Comparison of ENCODE assay signal across 36 cellular contexts in genomic region chr6:103047567-103047966, GRCh38.
"Had no signal": no experiment of that assay in that cellular context is flagged by ENCODE, and none has a peak within 500 bp of the region (broad histone marks: within the 10 kb centered on the region; RNA-seq: fewer than 3 reads in every experiment).

No MANE protein-coding gene starts in this region.

- H3K27me3 Mint-ChIP-seq: activated CD4-positive, alpha-beta memory T cell treated with anti-CD3 and anti-CD28 coated beads for 36 hours; activated CD4-positive, alpha-beta T cell treated with anti-CD3 and anti-CD28 coated beads for 36 hours; activated CD4-positive, alpha-beta T cell treated with anti-CD3 and anti-CD28 coated beads, Interleukin-2, amount 10 ng/mL, durations not matched to agents 24 days and 14 days; activated CD8-positive, alpha-beta memory T cell treated with anti-CD3 and anti-CD28 coated beads, Interleukin-2, amount 10 ng/mL, durations not matched to agents 7 days and 5 days; activated naive CD4-positive, alpha-beta T cell treated with anti-CD3 and anti-CD28 coated beads, Interleukin-2, amount 50 U/mL, for 24 hours; activated naive CD8-positive, alpha-beta T cell treated with anti-CD3 and anti-CD28 coated beads for 36 hours; activated naive CD8-positive, alpha-beta T cell treated with anti-CD3 and anti-CD28 coated beads, Interleukin-2, amount 50 U/mL, for 24 hours; effector memory CD8-positive, alpha-beta T cell; T-helper 17 cell had no signal

- H3K4me1 ChIP-seq: adrenal gland, esophagus muscularis mucosa, foreskin keratinocyte, gastrocnemius medialis, heart left ventricle had no signal

- H3K27ac Mint-ChIP-seq: activated CD4-positive, alpha-beta memory T cell treated with anti-CD3 and anti-CD28 coated beads for 36 hours; activated CD4-positive, alpha-beta T cell treated with anti-CD3 and anti-CD28 coated beads for 36 hours; activated CD4-positive, alpha-beta T cell treated with anti-CD3 and anti-CD28 coated beads, Interleukin-2, amount 10 ng/mL, durations not matched to agents 24 days and 14 days; activated CD8-positive, alpha-beta memory T cell treated with anti-CD3 and anti-CD28 coated beads, Interleukin-2, amount 10 ng/mL, durations not matched to agents 7 days and 5 days; activated CD8-positive, alpha-beta T cell treated with anti-CD3 and anti-CD28 coated beads, Interleukin-2, amount 10 ng/mL, durations not matched to agents 7 days and 5 days; activated naive CD4-positive, alpha-beta T cell treated with anti-CD3 and anti-CD28 coated beads for 36 hours; activated naive CD4-positive, alpha-beta T cell treated with anti-CD3 and anti-CD28 coated beads, Interleukin-2, amount 50 U/mL, for 24 hours; activated naive CD8-positive, alpha-beta T cell treated with anti-CD3 and anti-CD28 coated beads for 36 hours; activated naive CD8-positive, alpha-beta T cell treated with anti-CD3 and anti-CD28 coated beads, Interleukin-2, amount 50 U/mL, for 24 hours; activated T-helper 1 cell treated with anti-CD3 and anti-CD28 coated beads, Interleukin-12 subunit alpha, Interleukin-12 subunit beta, Interleukin-2, Interleukin-4 antibody, amounts not matched to agents 30 ng/mL and 10 ng/mL and 1 ng/mL, durations not matched to agents 14 hours and 24 hours and 36 hours; activated T-helper 2 cell treated with anti-CD3 and anti-CD28 coated beads, Interferon-gamma antibody, Interleukin-2, Interleukin-4, amounts not matched to agents 10 μg/mL and 5 μg/mL and 100 μg/mL, durations not matched to agents 14 hours and 24 hours and 36 hours; effector memory CD8-positive, alpha-beta T cell; T-helper 17 cell; T-helper 2 cell treated with Interferon-gamma antibody and Interleukin-4, amounts not matched to agents 5 μg/mL and 100 μg/mL, for 36 hours had no signal

- H3K27ac ChIP-seq: adrenal gland, brain microvascular endothelial cell, esophagus muscularis mucosa, foreskin keratinocyte, gastrocnemius medialis, heart left ventricle, WERI-Rb-1 had no signal

- H3K4me1 Mint-ChIP-seq: activated CD4-positive, alpha-beta T cell treated with anti-CD3 and anti-CD28 coated beads for 36 hours; activated CD4-positive, alpha-beta T cell treated with anti-CD3 and anti-CD28 coated beads, Interleukin-2, amount 10 ng/mL, durations not matched to agents 24 days and 14 days; activated CD8-positive, alpha-beta memory T cell treated with anti-CD3 and anti-CD28 coated beads, Interleukin-2, amount 10 ng/mL, durations not matched to agents 7 days and 5 days; activated naive CD4-positive, alpha-beta T cell treated with anti-CD3 and anti-CD28 coated beads, Interleukin-2, amount 50 U/mL, for 24 hours; activated naive CD8-positive, alpha-beta T cell treated with anti-CD3 and anti-CD28 coated beads for 36 hours; activated naive CD8-positive, alpha-beta T cell treated with anti-CD3 and anti-CD28 coated beads, Interleukin-2, amount 50 U/mL, for 24 hours; T-helper 17 cell had no signal

- H3K36me3 Mint-ChIP-seq: activated CD4-positive, alpha-beta memory T cell treated with anti-CD3 and anti-CD28 coated beads for 36 hours; activated CD8-positive, alpha-beta memory T cell treated with anti-CD3 and anti-CD28 coated beads, Interleukin-2, amount 10 ng/mL, durations not matched to agents 7 days and 5 days; activated naive CD4-positive, alpha-beta T cell treated with anti-CD3 and anti-CD28 coated beads, Interleukin-2, amount 50 U/mL, for 24 hours; activated naive CD8-positive, alpha-beta T cell treated with anti-CD3 and anti-CD28 coated beads for 36 hours had no signal

- H3K9me3 ChIP-seq: adrenal gland, esophagus muscularis mucosa, gastrocnemius medialis, heart left ventricle had no signal

- ATAC-seq: activated CD4-positive, alpha-beta T cell treated with anti-CD3 and anti-CD28 coated beads for 36 hours; activated CD8-positive, alpha-beta memory T cell treated with anti-CD3 and anti-CD28 coated beads, Interleukin-2, amount 10 ng/mL, durations not matched to agents 7 days and 5 days; activated CD8-positive, alpha-beta T cell treated with anti-CD3 and anti-CD28 coated beads, Interleukin-2, amount 10 ng/mL, durations not matched to agents 7 days and 5 days; activated naive CD8-positive, alpha-beta T cell treated with anti-CD3 and anti-CD28 coated beads, Interleukin-2, amount 50 U/mL, for 24 hours; effector memory CD8-positive, alpha-beta T cell; foreskin keratinocyte; gastrocnemius medialis; heart left ventricle; T-helper 17 cell had no signal

- H3K27me3 ChIP-seq: adrenal gland, brain microvascular endothelial cell, esophagus muscularis mucosa, foreskin keratinocyte, gastrocnemius medialis, heart left ventricle had no signal

- H3K4me3 ChIP-seq: adrenal gland, esophagus muscularis mucosa, gastrocnemius medialis, heart left ventricle had no signal

- H3K4me3 Mint-ChIP-seq: activated CD4-positive, alpha-beta memory T cell treated with anti-CD3 and anti-CD28 coated beads for 36 hours; activated CD4-positive, alpha-beta T cell treated with anti-CD3 and anti-CD28 coated beads for 36 hours; activated CD4-positive, alpha-beta T cell treated with anti-CD3 and anti-CD28 coated beads, Interleukin-2, amount 10 ng/mL, durations not matched to agents 24 days and 14 days; activated CD8-positive, alpha-beta memory T cell treated with anti-CD3 and anti-CD28 coated beads, Interleukin-2, amount 10 ng/mL, durations not matched to agents 7 days and 5 days; activated CD8-positive, alpha-beta T cell treated with anti-CD3 and anti-CD28 coated beads, Interleukin-2, amount 10 ng/mL, durations not matched to agents 7 days and 5 days; activated naive CD4-positive, alpha-beta T cell treated with anti-CD3 and anti-CD28 coated beads for 36 hours; activated naive CD4-positive, alpha-beta T cell treated with anti-CD3 and anti-CD28 coated beads, Interleukin-2, amount 50 U/mL, for 24 hours; activated naive CD8-positive, alpha-beta T cell treated with anti-CD3 and anti-CD28 coated beads for 36 hours; activated naive CD8-positive, alpha-beta T cell treated with anti-CD3 and anti-CD28 coated beads, Interleukin-2, amount 50 U/mL, for 24 hours; activated T-helper 1 cell treated with anti-CD3 and anti-CD28 coated beads, Interleukin-12 subunit alpha, Interleukin-12 subunit beta, Interleukin-2, Interleukin-4 antibody, amounts not matched to agents 30 ng/mL and 10 ng/mL and 1 ng/mL, durations not matched to agents 14 hours and 24 hours and 36 hours; effector memory CD8-positive, alpha-beta T cell; T-helper 17 cell; T-helper 2 cell treated with Interferon-gamma antibody and Interleukin-4, amounts not matched to agents 5 μg/mL and 100 μg/mL, for 36 hours had no signal

- DNase-seq: activated CD4-positive, alpha-beta memory T cell treated with anti-CD3 and anti-CD28 coated beads for 36 hours; activated CD4-positive, alpha-beta T cell treated with anti-CD3 and anti-CD28 coated beads for 36 hours; activated CD4-positive, alpha-beta T cell treated with anti-CD3 and anti-CD28 coated beads, Interleukin-2, amount 10 ng/mL, durations not matched to agents 24 days and 14 days; activated CD4-positive, CD25-positive, alpha-beta regulatory T cell; activated CD4-positive, CD25-positive, alpha-beta regulatory T cell treated with anti-CD3 and anti-CD28 coated beads, Interleukin-2, amount 50 U/mL, for 72 hours; activated CD8-positive, alpha-beta memory T cell treated with anti-CD3 and anti-CD28 coated beads, Interleukin-2, amount 10 ng/mL, durations not matched to agents 7 days and 5 days; activated CD8-positive, alpha-beta memory T cell treated with anti-CD3 and anti-CD28 coated beads, Interleukin-2, amount 50 U/mL, for 4 hours; activated CD8-positive, alpha-beta T cell treated with anti-CD3 and anti-CD28 coated beads, Interleukin-2, amount 10 ng/mL, durations not matched to agents 7 days and 5 days; activated effector memory CD4-positive, alpha-beta T cell treated with anti-CD3 and anti-CD28 coated beads, Interleukin-2, amount 50 U/mL, for 16 hours; activated naive CD4-positive, alpha-beta T cell treated with anti-CD3 and anti-CD28 coated beads for 36 hours; activated naive CD8-positive, alpha-beta T cell treated with anti-CD3 and anti-CD28 coated beads for 36 hours; activated naive CD8-positive, alpha-beta T cell treated with anti-CD3 and anti-CD28 coated beads, Interleukin-2, amount 50 U/mL, for 24 hours; activated T-cell treated with anti-CD3 and anti-CD28 coated beads, Interleukin-2, amount 50 U/mL, for 1 hour; activated T-cell treated with anti-CD3 and anti-CD28 coated beads, Interleukin-2, amount 50 U/mL, for 48 hours; adrenal gland; amygdala; aorta; brain microvascular endothelial cell; cortex of kidney; dermis blood vessel endothelial cell; effector CD4-positive, alpha-beta T cell; effector memory CD8-positive, alpha-beta T cell; erythroblast; foreskin keratinocyte; gastrocnemius medialis; glutamatergic neuron; heart left ventricle; T-helper 1 cell; T-helper 17 cell; T1000; WERI-Rb-1 had no signal

- H3K36me3 ChIP-seq: adrenal gland, brain microvascular endothelial cell, esophagus muscularis mucosa, gastrocnemius medialis, heart left ventricle, WERI-Rb-1 had no signal

- H3K9me3 Mint-ChIP-seq: activated CD4-positive, alpha-beta T cell treated with anti-CD3 and anti-CD28 coated beads, Interleukin-2, amount 10 ng/mL, durations not matched to agents 24 days and 14 days; activated naive CD4-positive, alpha-beta T cell treated with anti-CD3 and anti-CD28 coated beads for 36 hours; activated naive CD8-positive, alpha-beta T cell treated with anti-CD3 and anti-CD28 coated beads for 36 hours; activated T-helper 1 cell treated with anti-CD3 and anti-CD28 coated beads, Interleukin-12 subunit alpha, Interleukin-12 subunit beta, Interleukin-2, Interleukin-4 antibody, amounts not matched to agents 30 ng/mL and 10 ng/mL and 1 ng/mL, durations not matched to agents 14 hours and 24 hours and 36 hours had no signal
